In genomic region chr17:1241904-1242303, GRCh38 we compare ENCODE assay signal across 1 cellular context.
TF ChIP-seq lines count a peak whose summit lies in the region.

No MANE protein-coding gene starts in this region.

TF ChIP-seq in HEK293, 187 proteins besides CTCF, POLR2A, EP300 and RAD21 (continued from another document and continues in another):
- TF ChIP-seq ZBTB11 (tag by site-specific recombination; conservative IDR thresholded peaks at IDR 0.05; ENCODE audit: low read depth): no peak
- no peak for TF ChIP-seq AEBP2 (tag by site-specific recombination; IDR thresholded peaks at IDR 0.05; ENCODE audit: borderline replicate concordance)
- no peak for TF ChIP-seq ZNF449 (tag by site-specific recombination; IDR thresholded peaks at IDR 0.05)
- TF ChIP-seq ZNF211 (tag by site-specific recombination; IDR thresholded peaks at IDR 0.05; ENCODE audit: low read depth): no peak
- TF ChIP-seq KLF7 (tag by site-specific recombination; IDR thresholded peaks at IDR 0.05; ENCODE audit: borderline replicate concordance): no peak
- no peak for TF ChIP-seq ZNF549 (tag by site-specific recombination; IDR thresholded peaks at IDR 0.05)
- TF ChIP-seq TSHZ1 (tag by site-specific recombination; IDR thresholded peaks at IDR 0.05; ENCODE audit: borderline replicate concordance): no peak
- TF ChIP-seq ZNF747 (tag by site-specific recombination; IDR thresholded peaks at IDR 0.05): no peak
- TF ChIP-seq PBX3 (CRISPR knock-in tag; IDR thresholded peaks at IDR 0.05): no peak
- TF ChIP-seq ZNF398 (tag by site-specific recombination; IDR thresholded peaks at IDR 0.05): no peak
- no peak for TF ChIP-seq ZNF114 (tag by site-specific recombination; IDR thresholded peaks at IDR 0.05)
- TF ChIP-seq ZNF654 (tag by site-specific recombination; IDR thresholded peaks at IDR 0.05; ENCODE audit: low read depth): no peak
- TF ChIP-seq ZNF366 (tag by site-specific recombination; conservative IDR thresholded peaks at IDR 0.05): 0 out of 2 replicates have a peak, but pooled peaks have one; percentile 36
- TF ChIP-seq ZBTB7A (tag by site-specific recombination; IDR thresholded peaks at IDR 0.05; ENCODE audit: low read depth): no peak
- no peak for TF ChIP-seq HOXC10 (CRISPR knock-in tag; IDR thresholded peaks at IDR 0.05)
- TF ChIP-seq GLIS2 (tag by site-specific recombination; IDR thresholded peaks at IDR 0.05): no peak
- no peak for TF ChIP-seq ZNF768 (tag by site-specific recombination; IDR thresholded peaks at IDR 0.05)
- TF ChIP-seq, protein P1, sequence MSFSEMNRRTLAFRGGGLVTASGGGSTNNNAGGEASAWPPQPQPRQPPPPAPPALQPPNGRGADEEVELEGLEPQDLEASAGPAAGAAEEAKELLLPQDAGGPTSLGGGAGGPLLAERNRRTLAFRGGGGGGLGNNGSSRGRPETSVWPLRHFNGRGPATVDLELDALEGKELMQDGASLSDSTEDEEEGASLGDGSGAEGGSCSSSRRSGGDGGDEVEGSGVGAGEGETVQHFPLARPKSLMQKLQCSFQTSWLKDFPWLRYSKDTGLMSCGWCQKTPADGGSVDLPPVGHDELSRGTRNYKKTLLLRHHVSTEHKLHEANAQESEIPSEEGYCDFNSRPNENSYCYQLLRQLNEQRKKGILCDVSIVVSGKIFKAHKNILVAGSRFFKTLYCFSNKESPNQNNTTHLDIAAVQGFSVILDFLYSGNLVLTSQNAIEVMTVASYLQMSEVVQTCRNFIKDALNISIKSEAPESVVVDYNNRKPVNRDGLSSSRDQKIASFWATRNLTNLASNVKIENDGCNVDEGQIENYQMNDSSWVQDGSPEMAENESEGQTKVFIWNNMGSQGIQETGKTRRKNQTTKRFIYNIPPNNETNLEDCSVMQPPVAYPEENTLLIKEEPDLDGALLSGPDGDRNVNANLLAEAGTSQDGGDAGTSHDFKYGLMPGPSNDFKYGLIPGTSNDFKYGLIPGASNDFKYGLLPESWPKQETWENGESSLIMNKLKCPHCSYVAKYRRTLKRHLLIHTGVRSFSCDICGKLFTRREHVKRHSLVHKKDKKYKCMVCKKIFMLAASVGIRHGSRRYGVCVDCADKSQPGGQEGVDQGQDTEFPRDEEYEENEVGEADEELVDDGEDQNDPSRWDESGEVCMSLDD (tag by site-specific recombination; IDR thresholded peaks at IDR 0.05): 0 out of 2 replicates have a peak, but pooled peaks have one; percentile 9
- TF ChIP-seq ZNF335 (tag by site-specific recombination; conservative IDR thresholded peaks at IDR 0.05): no peak
- TF ChIP-seq ZNF501 (tag by site-specific recombination; IDR thresholded peaks at IDR 0.05): 0 out of 2 replicates have a peak, but pooled peaks have one; percentile 41
- no peak for TF ChIP-seq ZNF555 (tag by site-specific recombination; conservative IDR thresholded peaks at IDR 0.05)
- no peak for TF ChIP-seq ZNF292 (tag by site-specific recombination; IDR thresholded peaks at IDR 0.05; ENCODE audit: borderline replicate concordance, low read depth)
- 0 out of 2 replicates have a peak, but pooled peaks have one; percentile 8 for TF ChIP-seq BCL11A (tag by site-specific recombination; IDR thresholded peaks at IDR 0.05; ENCODE audit: low read depth)
- no peak for TF ChIP-seq ZSCAN5A (tag by site-specific recombination; IDR thresholded peaks at IDR 0.05)
- no peak for TF ChIP-seq EGR2 (tag by site-specific recombination; IDR thresholded peaks at IDR 0.05; ENCODE audit: low read depth)
- TF ChIP-seq ZFP37 (tag by site-specific recombination; IDR thresholded peaks at IDR 0.05): no peak
- TF ChIP-seq ZNF404 (tag by site-specific recombination; IDR thresholded peaks at IDR 0.05): no peak
- no peak for TF ChIP-seq GLI2 (tag by site-specific recombination; IDR thresholded peaks at IDR 0.05; ENCODE audit: borderline replicate concordance, low read depth)
- TF ChIP-seq, protein P2, sequence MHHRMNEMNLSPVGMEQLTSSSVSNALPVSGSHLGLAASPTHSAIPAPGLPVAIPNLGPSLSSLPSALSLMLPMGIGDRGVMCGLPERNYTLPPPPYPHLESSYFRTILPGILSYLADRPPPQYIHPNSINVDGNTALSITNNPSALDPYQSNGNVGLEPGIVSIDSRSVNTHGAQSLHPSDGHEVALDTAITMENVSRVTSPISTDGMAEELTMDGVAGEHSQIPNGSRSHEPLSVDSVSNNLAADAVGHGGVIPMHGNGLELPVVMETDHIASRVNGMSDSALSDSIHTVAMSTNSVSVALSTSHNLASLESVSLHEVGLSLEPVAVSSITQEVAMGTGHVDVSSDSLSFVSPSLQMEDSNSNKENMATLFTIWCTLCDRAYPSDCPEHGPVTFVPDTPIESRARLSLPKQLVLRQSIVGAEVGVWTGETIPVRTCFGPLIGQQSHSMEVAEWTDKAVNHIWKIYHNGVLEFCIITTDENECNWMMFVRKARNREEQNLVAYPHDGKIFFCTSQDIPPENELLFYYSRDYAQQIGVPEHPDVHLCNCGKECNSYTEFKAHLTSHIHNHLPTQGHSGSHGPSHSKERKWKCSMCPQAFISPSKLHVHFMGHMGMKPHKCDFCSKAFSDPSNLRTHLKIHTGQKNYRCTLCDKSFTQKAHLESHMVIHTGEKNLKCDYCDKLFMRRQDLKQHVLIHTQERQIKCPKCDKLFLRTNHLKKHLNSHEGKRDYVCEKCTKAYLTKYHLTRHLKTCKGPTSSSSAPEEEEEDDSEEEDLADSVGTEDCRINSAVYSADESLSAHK (tag by site-specific recombination; IDR thresholded peaks at IDR 0.05): no peak
- no peak for TF ChIP-seq GLIS1 (tag by site-specific recombination; IDR thresholded peaks at IDR 0.05)
- TF ChIP-seq ZNF707 (tag by site-specific recombination; IDR thresholded peaks at IDR 0.05): no peak
- 0 out of 2 replicates have a peak, but pooled peaks have one; percentile 32 for TF ChIP-seq ZNF10 (tag by site-specific recombination; IDR thresholded peaks at IDR 0.05)
- TF ChIP-seq ZNF513 (tag by site-specific recombination; IDR thresholded peaks at IDR 0.05): no peak
- TF ChIP-seq ZNF248 (tag by site-specific recombination; IDR thresholded peaks at IDR 0.05): no peak
- TF ChIP-seq ZNF776 (tag by site-specific recombination; IDR thresholded peaks at IDR 0.05; ENCODE audit: borderline replicate concordance): no peak
- no peak for TF ChIP-seq ZNF473 (tag by site-specific recombination; IDR thresholded peaks at IDR 0.05)
- peak; percentile 53; the same call in 1 of the 2 replicates for TF ChIP-seq KLF8 (tag by site-specific recombination; IDR thresholded peaks at IDR 0.05)
